Comparison of ENCODE assay signal across 16 cellular contexts in genomic region chr3:6108957-6109356, GRCh38.
"Had no signal": no experiment of that assay in that cellular context is flagged by ENCODE, and none has a peak within 500 bp of the region (broad histone marks: within the 10 kb centered on the region; RNA-seq: fewer than 3 reads in every experiment).

No MANE protein-coding gene starts in this region.

- DNase-seq: islet precursor cell; left ventricle myocardium inferior; mesendoderm; naive B cell; natural killer cell; nephron progenitor cell; occipital lobe; right lobe of liver; stimulated activated CD4-positive, alpha-beta T cell treated with anti-CD3 and anti-CD28 coated beads, Interleukin-1b, Interleukin-23, amount 100 ng/mL, for 48 hours; stimulated activated CD4-positive, alpha-beta T cell treated with anti-CD3 and anti-CD28 coated beads, Interleukin-2, amount 100 ng/mL, for 48 hours; stimulated activated CD4-positive, alpha-beta T cell treated with anti-CD3 and anti-CD28 coated beads, Interleukin-4, amount 100 ng/mL, for 4 hours; stimulated activated CD8-positive, alpha-beta memory T cell treated with anti-CD3 and anti-CD28 coated beads, Interleukin-4, amount 100 ng/mL, for 48 hours; stimulated activated naive CD4-positive, alpha-beta T cell treated with Interleukin-2 at 50 U/mL for 16 hours; stimulated activated naive CD8-positive, alpha-beta T cell treated with anti-CD3 and anti-CD28 coated beads, Interleukin-15, amount 100 ng/mL, for 72 hours; substantia nigra; uterus had no signal
